In genomic region chr9:122091682-122092592, GRCh38 we compare ENCODE assay signal across 8 cellular contexts. TPM values are rescaled to one million over a fixed set of nuclear protein-coding genes. Genes with fewer than 3 reads are reported as not detected.
A peak's percentile ranks its signal among the peaks of the same experiment; 100 is the strongest.
DNase-seq lines count a peak whose midpoint lies in the region; ATAC-seq and TF ChIP-seq lines count a peak whose summit lies in the region.

No MANE protein-coding gene starts in this region.

- peak overlapping the region; percentile 82 for H3K4me3 Mint-ChIP-seq in activated CD8-positive, alpha-beta T cell treated with anti-CD3 and anti-CD28 coated beads for 36 hours

- peaks cover 25% of the 10 kb centered on the region for H3K4me1 Mint-ChIP-seq in activated CD8-positive, alpha-beta T cell treated with anti-CD3 and anti-CD28 coated beads for 36 hours (ENCODE audit: low read depth)

- H3K9me3 ChIP-seq in iPS-18c (ENCODE audit: control insufficient read depth, insufficient read depth, low read length) (no peaks in the 10 kb centered on the region), subcutaneous abdominal adipose tissue (ENCODE audit: control insufficient read depth in 5 of 5, low read length in 5 of 5) (no peaks in the 10 kb centered on the region)

- peaks cover 0 to 2% (median 0%) of the 10 kb centered on the region in 5 donors for H3K36me3 ChIP-seq in subcutaneous abdominal adipose tissue (ENCODE audit: control insufficient read depth in 5 of 5, insufficient read depth in 5 of 5, low read length in 5 of 5)

- no peaks in the 10 kb centered on the region for H3K27me3 ChIP-seq in subcutaneous abdominal adipose tissue (ENCODE audit: control insufficient read depth in 5 of 5, insufficient read depth in 4 of 5, low read length in 5 of 5)

- ATAC-seq in activated CD8-positive, alpha-beta T cell treated with anti-CD3 and anti-CD28 coated beads for 36 hours, result no peak
- ATAC-seq in GM19035 (IDR thresholded peaks at IDR 0.05; ENCODE audit: unreplicated experiment) (no peak), GM18517 (IDR thresholded peaks at IDR 0.05; ENCODE audit: unreplicated experiment) (no peak)

- H3K4me1 ChIP-seq in subcutaneous abdominal adipose tissue (ENCODE audit: control insufficient read depth in 5 of 5, insufficient read depth in 5 of 5, low read length in 5 of 5), result peaks cover 6 to 34% (median 31%) of the 10 kb centered on the region in 5 donors

- intact Hi-C loops in activated CD8-positive, alpha-beta T cell treated with anti-CD3 and anti-CD28 coated beads for 36 hours (cut with micrococcal nuclease), result no loop called here

- CTCF ChIA-PET in activated CD8-positive, alpha-beta T cell treated with anti-CD3 and anti-CD28 coated beads for 36 hours (lab: Charles Lee), result interaction anchor here (1.1 to 2.7 kb wide), 4 partner anchors 30 to 259 kb away, joined by 3 to 17 read pairs (median 4); no protein-coding TSS in a partner anchor

- DNase-seq in NCI-H82 (lab: John Stamatoyannopoulos, UW) (peak; percentile 47), NCI-H82 treated with DMSO at 0.1 percent for 48 hours (lab: John Stamatoyannopoulos, UW; ENCODE audit: unreplicated experiment) (no peak), NCI-H146 (lab: John Stamatoyannopoulos, UW) (no peak)
- DNase-seq in activated CD8-positive, alpha-beta T cell treated with anti-CD3 and anti-CD28 coated beads for 36 hours, result peak; percentile 10

- POLR2A ChIA-PET in activated CD8-positive, alpha-beta T cell treated with anti-CD3 and anti-CD28 coated beads for 36 hours (lab: Charles Lee), result interaction anchor here (0.6 to 2.0 kb wide), 3 partner anchors 13 to 172 kb away, joined by 3 to 7 read pairs (median 5); no protein-coding TSS in a partner anchor

- TF ChIP-seq CTCF in activated CD8-positive, alpha-beta T cell treated with anti-CD3 and anti-CD28 coated beads for 36 hours (IDR thresholded peaks at IDR 0.05), result no peak

- H3K27ac Mint-ChIP-seq in activated CD8-positive, alpha-beta T cell treated with anti-CD3 and anti-CD28 coated beads for 36 hours, result peak overlapping the region; percentile 53

- peak overlapping the region; percentile 19 to 93 (median 83) for H3K9ac ChIP-seq in subcutaneous abdominal adipose tissue (ENCODE audit: low read length in 5 of 5)

- no peaks in the 10 kb centered on the region for H3K9me3 Mint-ChIP-seq in activated CD8-positive, alpha-beta T cell treated with anti-CD3 and anti-CD28 coated beads for 36 hours

- H3K36me3 Mint-ChIP-seq in activated CD8-positive, alpha-beta T cell treated with anti-CD3 and anti-CD28 coated beads for 36 hours (ENCODE audit: low read depth), result no peaks in the 10 kb centered on the region

- H3K4me3 ChIP-seq in iPS-18c (ENCODE audit: insufficient read depth, low read depth, low read length) (peak overlapping the region; percentile 75), subcutaneous abdominal adipose tissue (ENCODE audit: low read depth in 1 of 5, low read length in 5 of 5) (peak overlapping the region; percentile 75 to 90 (median 80))

- H3K27ac ChIP-seq in subcutaneous abdominal adipose tissue (ENCODE audit: low read depth, low read length), result peak overlapping the region; percentile 71

- peaks cover 8% of the 10 kb centered on the region for H3K27me3 Mint-ChIP-seq in activated CD8-positive, alpha-beta T cell treated with anti-CD3 and anti-CD28 coated beads for 36 hours

RNA-seq across cellular contexts. Expression of gene TTLL11, which starts 1.2 kb away (rescaled TPM):
- total RNA-seq in activated CD8-positive, alpha-beta T cell treated with anti-CD3 and anti-CD28 coated beads for 36 hours, result 1 to 10 TPM in 1 of 2 experiments, under 1 TPM in 1; 0.56 to 1.4 TPM

Comparison
In these comparisons a context has a peak if more than half of its experiments do, and no peak if none do; other contexts are left out.
1. DNase-seq: peak in NCI-H82 (single experiment) and activated CD8-positive, alpha-beta T cell treated with anti-CD3 and anti-CD28 coated beads for 36 hours (single experiment); none in NCI-H82 treated with DMSO at 0.1 percent for 48 hours (single experiment) and NCI-H146 (single experiment).